Comparison of ENCODE assay signal across 1 cellular context in the genomic region with DNA sequence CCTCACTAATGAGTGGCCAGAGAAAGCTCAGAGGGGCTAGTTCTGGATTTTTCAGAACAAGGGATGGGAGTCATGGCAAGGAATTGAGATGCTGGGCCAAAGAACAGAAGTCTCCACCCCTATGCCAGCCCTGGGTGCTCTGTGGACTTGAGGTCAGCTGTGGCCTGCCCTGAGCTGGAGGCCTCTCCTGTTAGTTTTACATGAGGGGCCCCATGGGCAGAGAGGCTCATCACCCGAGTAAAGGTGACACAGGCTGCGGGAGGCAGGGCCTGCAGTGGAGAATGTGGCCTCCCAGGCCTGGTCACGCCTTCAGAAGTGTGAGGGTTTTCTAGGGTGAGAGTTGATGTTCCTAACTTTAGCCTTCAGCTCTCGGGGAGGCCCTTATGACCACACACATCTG.
TF ChIP-seq lines count a peak whose summit lies in the region.

No MANE protein-coding gene starts in this region.

TF ChIP-seq in GM23338, 12 proteins besides CTCF, POLR2A, EP300 and RAD21 (continued from another document):
- TF ChIP-seq, protein P1, sequence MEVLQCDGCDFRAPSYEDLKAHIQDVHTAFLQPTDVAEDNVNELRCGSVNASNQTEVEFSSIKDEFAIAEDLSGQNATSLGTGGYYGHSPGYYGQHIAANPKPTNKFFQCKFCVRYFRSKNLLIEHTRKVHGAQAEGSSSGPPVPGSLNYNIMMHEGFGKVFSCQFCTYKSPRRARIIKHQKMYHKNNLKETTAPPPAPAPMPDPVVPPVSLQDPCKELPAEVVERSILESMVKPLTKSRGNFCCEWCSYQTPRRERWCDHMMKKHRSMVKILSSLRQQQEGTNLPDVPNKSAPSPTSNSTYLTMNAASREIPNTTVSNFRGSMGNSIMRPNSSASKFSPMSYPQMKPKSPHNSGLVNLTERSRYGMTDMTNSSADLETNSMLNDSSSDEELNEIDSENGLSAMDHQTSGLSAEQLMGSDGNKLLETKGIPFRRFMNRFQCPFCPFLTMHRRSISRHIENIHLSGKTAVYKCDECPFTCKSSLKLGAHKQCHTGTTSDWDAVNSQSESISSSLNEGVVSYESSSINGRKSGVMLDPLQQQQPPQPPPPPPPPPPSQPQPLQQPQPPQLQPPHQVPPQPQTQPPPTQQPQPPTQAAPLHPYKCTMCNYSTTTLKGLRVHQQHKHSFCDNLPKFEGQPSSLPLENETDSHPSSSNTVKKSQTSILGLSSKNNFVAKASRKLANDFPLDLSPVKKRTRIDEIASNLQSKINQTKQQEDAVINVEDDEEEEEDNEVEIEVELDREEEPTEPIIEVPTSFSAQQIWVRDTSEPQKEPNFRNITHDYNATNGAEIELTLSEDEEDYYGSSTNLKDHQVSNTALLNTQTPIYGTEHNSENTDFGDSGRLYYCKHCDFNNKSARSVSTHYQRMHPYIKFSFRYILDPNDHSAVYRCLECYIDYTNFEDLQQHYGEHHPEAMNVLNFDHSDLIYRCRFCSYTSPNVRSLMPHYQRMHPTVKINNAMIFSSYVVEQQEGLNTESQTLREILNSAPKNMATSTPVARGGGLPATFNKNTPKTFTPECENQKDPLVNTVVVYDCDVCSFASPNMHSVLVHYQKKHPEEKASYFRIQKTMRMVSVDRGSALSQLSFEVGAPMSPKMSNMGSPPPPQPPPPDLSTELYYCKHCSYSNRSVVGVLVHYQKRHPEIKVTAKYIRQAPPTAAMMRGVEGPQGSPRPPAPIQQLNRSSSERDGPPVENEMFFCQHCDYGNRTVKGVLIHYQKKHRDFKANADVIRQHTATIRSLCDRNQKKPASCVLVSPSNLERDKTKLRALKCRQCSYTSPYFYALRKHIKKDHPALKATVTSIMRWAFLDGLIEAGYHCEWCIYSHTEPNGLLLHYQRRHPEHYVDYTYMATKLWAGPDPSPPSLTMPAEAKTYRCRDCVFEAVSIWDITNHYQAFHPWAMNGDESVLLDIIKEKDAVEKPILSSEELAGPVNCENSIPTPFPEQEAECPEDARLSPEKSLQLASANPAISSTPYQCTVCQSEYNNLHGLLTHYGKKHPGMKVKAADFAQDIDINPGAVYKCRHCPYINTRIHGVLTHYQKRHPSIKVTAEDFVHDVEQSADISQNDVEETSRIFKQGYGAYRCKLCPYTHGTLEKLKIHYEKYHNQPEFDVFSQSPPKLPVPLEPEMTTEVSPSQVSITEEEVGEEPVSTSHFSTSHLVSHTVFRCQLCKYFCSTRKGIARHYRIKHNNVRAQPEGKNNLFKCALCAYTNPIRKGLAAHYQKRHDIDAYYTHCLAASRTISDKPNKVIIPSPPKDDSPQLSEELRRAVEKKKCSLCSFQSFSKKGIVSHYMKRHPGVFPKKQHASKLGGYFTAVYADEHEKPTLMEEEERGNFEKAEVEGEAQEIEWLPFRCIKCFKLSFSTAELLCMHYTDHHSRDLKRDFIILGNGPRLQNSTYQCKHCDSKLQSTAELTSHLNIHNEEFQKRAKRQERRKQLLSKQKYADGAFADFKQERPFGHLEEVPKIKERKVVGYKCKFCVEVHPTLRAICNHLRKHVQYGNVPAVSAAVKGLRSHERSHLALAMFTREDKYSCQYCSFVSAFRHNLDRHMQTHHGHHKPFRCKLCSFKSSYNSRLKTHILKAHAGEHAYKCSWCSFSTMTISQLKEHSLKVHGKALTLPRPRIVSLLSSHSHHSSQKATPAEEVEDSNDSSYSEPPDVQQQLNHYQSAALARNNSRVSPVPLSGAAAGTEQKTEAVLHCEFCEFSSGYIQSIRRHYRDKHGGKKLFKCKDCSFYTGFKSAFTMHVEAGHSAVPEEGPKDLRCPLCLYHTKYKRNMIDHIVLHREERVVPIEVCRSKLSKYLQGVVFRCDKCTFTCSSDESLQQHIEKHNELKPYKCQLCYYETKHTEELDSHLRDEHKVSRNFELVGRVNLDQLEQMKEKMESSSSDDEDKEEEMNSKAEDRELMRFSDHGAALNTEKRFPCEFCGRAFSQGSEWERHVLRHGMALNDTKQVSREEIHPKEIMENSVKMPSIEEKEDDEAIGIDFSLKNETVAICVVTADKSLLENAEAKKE (CRISPR knock-in tag; IDR thresholded peaks at IDR 0.05) = no peak
- TF ChIP-seq, protein P2, sequence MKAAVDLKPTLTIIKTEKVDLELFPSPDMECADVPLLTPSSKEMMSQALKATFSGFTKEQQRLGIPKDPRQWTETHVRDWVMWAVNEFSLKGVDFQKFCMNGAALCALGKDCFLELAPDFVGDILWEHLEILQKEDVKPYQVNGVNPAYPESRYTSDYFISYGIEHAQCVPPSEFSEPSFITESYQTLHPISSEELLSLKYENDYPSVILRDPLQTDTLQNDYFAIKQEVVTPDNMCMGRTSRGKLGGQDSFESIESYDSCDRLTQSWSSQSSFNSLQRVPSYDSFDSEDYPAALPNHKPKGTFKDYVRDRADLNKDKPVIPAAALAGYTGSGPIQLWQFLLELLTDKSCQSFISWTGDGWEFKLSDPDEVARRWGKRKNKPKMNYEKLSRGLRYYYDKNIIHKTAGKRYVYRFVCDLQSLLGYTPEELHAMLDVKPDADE (IDR thresholded peaks at IDR 0.05) = no peak
- no peak for TF ChIP-seq CREB1 (CRISPR knock-in tag; IDR thresholded peaks at IDR 0.05; ENCODE audit: low read depth)
- no peak for TF ChIP-seq ZNF331 (CRISPR knock-in tag; IDR thresholded peaks at IDR 0.05; ENCODE audit: low read depth)
- no peak for TF ChIP-seq EZH2phosphoT487 (IDR thresholded peaks at IDR 0.05; ENCODE audit: unreplicated experiment)
- TF ChIP-seq EZH2 (IDR thresholded peaks at IDR 0.05; ENCODE audit: low read depth, unreplicated experiment) = no peak
